8 cellular contexts compared by ENCODE assay signal in the genomic region with DNA sequence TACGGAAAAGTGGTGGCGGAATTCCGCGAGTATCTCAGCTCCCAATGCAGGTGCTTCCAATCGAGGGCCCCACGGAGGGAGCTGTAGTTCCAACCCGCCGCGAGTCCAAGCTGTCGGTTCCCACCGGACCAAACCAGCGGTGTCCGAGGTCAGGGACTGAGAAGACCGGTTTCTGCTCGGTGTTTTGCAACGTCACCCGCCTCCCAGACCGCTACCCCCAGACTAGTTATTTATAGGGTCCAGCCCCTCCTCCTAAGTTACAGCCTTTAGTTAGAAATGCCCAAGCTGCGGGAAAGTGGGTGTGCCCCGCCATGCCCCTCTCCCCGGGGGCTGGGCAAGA. TPM values are rescaled to one million over a fixed set of nuclear protein-coding genes. Genes with fewer than 3 reads are reported as not detected.
DNase-seq lines count a peak whose midpoint lies in the region; ATAC-seq lines count a peak whose summit lies in the region.

No MANE protein-coding gene starts in this region.

- CTCF ChIA-PET in activated CD4-positive, alpha-beta T cell treated with anti-CD3 and anti-CD28 coated beads, Interleukin-2, amount 10 ng/mL, durations not matched to agents 7 days and 5 days (lab: Charles Lee): interaction anchor here (0.7 to 1.4 kb wide), 6 partner anchors 9 to 243 kb away, joined by 3 to 4 read pairs (median 3); a partner anchor contains a TSS

- no peak for DNase-seq in activated CD4-positive, alpha-beta T cell treated with anti-CD3 and anti-CD28 coated beads, Interleukin-2, amount 10 ng/mL, durations not matched to agents 7 days and 5 days
- no peak for DNase-seq in activated CD4-positive, alpha-beta T cell treated with anti-CD3 and anti-CD28 coated beads, Interleukin-2, amount 50 U/mL, for 1 hour
- DNase-seq in activated naive CD8-positive, alpha-beta T cell treated with anti-CD3 and anti-CD28 coated beads for 36 hours: no peak
- DNase-seq in immature natural killer cell (no peak), GF-D8 (lab: John Stamatoyannopoulos, UW) (no peak), NCI-H1417 (lab: John Stamatoyannopoulos, UW) (no peak)
- DNase-seq in stimulated activated naive B cell treated with anti-CD40 and anti-IgM and Interleukin-4, amounts not matched to agents 10 μg/mL and 1 μg/mL and 100 μg/mL, for 72 hours: no peak

- H3K4me3 Mint-ChIP-seq in activated CD4-positive, alpha-beta T cell treated with anti-CD3 and anti-CD28 coated beads, Interleukin-2, amount 10 ng/mL, durations not matched to agents 7 days and 5 days: peak overlapping the region; percentile 87
- H3K4me3 Mint-ChIP-seq in activated naive CD8-positive, alpha-beta T cell treated with anti-CD3 and anti-CD28 coated beads for 36 hours: peak overlapping the region; percentile 92
- H3K4me3 Mint-ChIP-seq in immature natural killer cell: peak overlapping the region; percentile 90 to 95 (median 92)
- peak overlapping the region; percentile 84 to 89 for H3K4me3 Mint-ChIP-seq in stimulated activated naive B cell treated with anti-CD40 and anti-IgM and Interleukin-4, amounts not matched to agents 10 μg/mL and 1 μg/mL and 100 μg/mL, for 72 hours

- no peaks in the 10 kb centered on the region for H3K36me3 Mint-ChIP-seq in activated CD4-positive, alpha-beta T cell treated with anti-CD3 and anti-CD28 coated beads, Interleukin-2, amount 10 ng/mL, durations not matched to agents 7 days and 5 days (ENCODE audit: low read depth)
- peaks cover 4% of the 10 kb centered on the region for H3K36me3 Mint-ChIP-seq in activated naive CD8-positive, alpha-beta T cell treated with anti-CD3 and anti-CD28 coated beads for 36 hours
- H3K36me3 Mint-ChIP-seq in immature natural killer cell: peaks cover 0 to 4% (median 0%) of the 10 kb centered on the region in 3 donors
- H3K36me3 Mint-ChIP-seq in stimulated activated naive B cell treated with anti-CD40 and anti-IgM and Interleukin-4, amounts not matched to agents 10 μg/mL and 1 μg/mL and 100 μg/mL, for 72 hours: no peaks in the 10 kb centered on the region

- no peak overlapping the region for H3K27ac Mint-ChIP-seq in activated CD4-positive, alpha-beta T cell treated with anti-CD3 and anti-CD28 coated beads, Interleukin-2, amount 10 ng/mL, durations not matched to agents 7 days and 5 days
- no peak overlapping the region for H3K27ac Mint-ChIP-seq in activated naive CD8-positive, alpha-beta T cell treated with anti-CD3 and anti-CD28 coated beads for 36 hours
- peak overlapping the region in 3 of 6 donors; percentile 2 to 80 (median 78) for H3K27ac Mint-ChIP-seq in immature natural killer cell
- no peak overlapping the region for H3K27ac Mint-ChIP-seq in stimulated activated naive B cell treated with anti-CD40 and anti-IgM and Interleukin-4, amounts not matched to agents 10 μg/mL and 1 μg/mL and 100 μg/mL, for 72 hours

- ATAC-seq in stimulated activated naive B cell treated with anti-CD40 and anti-IgM and Interleukin-4, amounts not matched to agents 10 μg/mL and 1 μg/mL and 100 μg/mL, for 72 hours (replicated peaks): no peak
- ATAC-seq in HG03045 (IDR thresholded peaks at IDR 0.05; ENCODE audit: unreplicated experiment): no peak

- H3K27me3 Mint-ChIP-seq in activated CD4-positive, alpha-beta T cell treated with anti-CD3 and anti-CD28 coated beads, Interleukin-2, amount 10 ng/mL, durations not matched to agents 7 days and 5 days: peaks cover 6% of the 10 kb centered on the region
- H3K27me3 Mint-ChIP-seq in activated naive CD8-positive, alpha-beta T cell treated with anti-CD3 and anti-CD28 coated beads for 36 hours: no peaks in the 10 kb centered on the region
- peaks cover 6 to 12% (median 11%) of the 10 kb centered on the region in 3 donors for H3K27me3 Mint-ChIP-seq in immature natural killer cell (ENCODE audit: low read depth in 3 of 3)
- peaks cover 7 to 9% of the 10 kb centered on the region in 2 donors for H3K27me3 Mint-ChIP-seq in stimulated activated naive B cell treated with anti-CD40 and anti-IgM and Interleukin-4, amounts not matched to agents 10 μg/mL and 1 μg/mL and 100 μg/mL, for 72 hours

- POLR2A ChIA-PET in activated CD4-positive, alpha-beta T cell treated with anti-CD3 and anti-CD28 coated beads, Interleukin-2, amount 10 ng/mL, durations not matched to agents 7 days and 5 days (lab: Charles Lee): no interaction called here

- peaks cover 46% of the 10 kb centered on the region for H3K4me1 Mint-ChIP-seq in activated CD4-positive, alpha-beta T cell treated with anti-CD3 and anti-CD28 coated beads, Interleukin-2, amount 10 ng/mL, durations not matched to agents 7 days and 5 days
- H3K4me1 Mint-ChIP-seq in activated naive CD8-positive, alpha-beta T cell treated with anti-CD3 and anti-CD28 coated beads for 36 hours: peaks cover 34% of the 10 kb centered on the region
- peaks cover 46 to 52% of the 10 kb centered on the region in 2 donors for H3K4me1 Mint-ChIP-seq in immature natural killer cell
- peaks cover 25 to 32% of the 10 kb centered on the region in 2 donors for H3K4me1 Mint-ChIP-seq in stimulated activated naive B cell treated with anti-CD40 and anti-IgM and Interleukin-4, amounts not matched to agents 10 μg/mL and 1 μg/mL and 100 μg/mL, for 72 hours

- no peaks in the 10 kb centered on the region for H3K9me3 Mint-ChIP-seq in activated CD4-positive, alpha-beta T cell treated with anti-CD3 and anti-CD28 coated beads, Interleukin-2, amount 10 ng/mL, durations not matched to agents 7 days and 5 days
- H3K9me3 Mint-ChIP-seq in activated naive CD8-positive, alpha-beta T cell treated with anti-CD3 and anti-CD28 coated beads for 36 hours: no peaks in the 10 kb centered on the region
- H3K9me3 Mint-ChIP-seq in immature natural killer cell: no peaks in the 10 kb centered on the region
- H3K9me3 Mint-ChIP-seq in stimulated activated naive B cell treated with anti-CD40 and anti-IgM and Interleukin-4, amounts not matched to agents 10 μg/mL and 1 μg/mL and 100 μg/mL, for 72 hours: no peaks in the 10 kb centered on the region

RNA-seq across cellular contexts. Expression of a gene that starts 0.7 kb away (rescaled TPM):
- total RNA-seq in activated CD4-positive, alpha-beta T cell treated with anti-CD3 and anti-CD28 coated beads, Interleukin-2, amount 10 ng/mL, durations not matched to agents 7 days and 5 days: 1 to 10 TPM; 2.7 to 2.8 TPM
- total RNA-seq in activated naive CD8-positive, alpha-beta T cell treated with anti-CD3 and anti-CD28 coated beads for 36 hours: 1 to 10 TPM; 3.6 to 4.4 TPM
- polyA plus RNA-seq in immature natural killer cell: under 1 TPM in 2 of 3 donors, not detected in 1; 0.30 to 0.69 TPM

RNA-seq across cellular contexts. Expression of a gene that starts 48.0 kb away (rescaled TPM):
- total RNA-seq in activated CD4-positive, alpha-beta T cell treated with anti-CD3 and anti-CD28 coated beads, Interleukin-2, amount 10 ng/mL, durations not matched to agents 7 days and 5 days: 10 to 100 TPM; 17.5 to 19.7 TPM
- total RNA-seq in activated naive CD8-positive, alpha-beta T cell treated with anti-CD3 and anti-CD28 coated beads for 36 hours: 10 to 100 TPM; 28.0 to 32.7 TPM
- 10 to 100 TPM; 24.3 to 35.4 (median 27.6) TPM for polyA plus RNA-seq in immature natural killer cell

RNA-seq across cellular contexts. Expression of a gene that starts 48.3 kb away (rescaled TPM):
- total RNA-seq in activated CD4-positive, alpha-beta T cell treated with anti-CD3 and anti-CD28 coated beads, Interleukin-2, amount 10 ng/mL, durations not matched to agents 7 days and 5 days: 10 to 100 TPM; 11.0 to 12.5 TPM
- 1 to 10 TPM; 6.2 to 6.5 TPM for total RNA-seq in activated naive CD8-positive, alpha-beta T cell treated with anti-CD3 and anti-CD28 coated beads for 36 hours
- under 1 TPM in 1 of 3 donors, not detected in 2; 0.25 TPM for polyA plus RNA-seq in immature natural killer cell
